Comparison of ENCODE assay signal across 1 cellular context in the genomic region with DNA sequence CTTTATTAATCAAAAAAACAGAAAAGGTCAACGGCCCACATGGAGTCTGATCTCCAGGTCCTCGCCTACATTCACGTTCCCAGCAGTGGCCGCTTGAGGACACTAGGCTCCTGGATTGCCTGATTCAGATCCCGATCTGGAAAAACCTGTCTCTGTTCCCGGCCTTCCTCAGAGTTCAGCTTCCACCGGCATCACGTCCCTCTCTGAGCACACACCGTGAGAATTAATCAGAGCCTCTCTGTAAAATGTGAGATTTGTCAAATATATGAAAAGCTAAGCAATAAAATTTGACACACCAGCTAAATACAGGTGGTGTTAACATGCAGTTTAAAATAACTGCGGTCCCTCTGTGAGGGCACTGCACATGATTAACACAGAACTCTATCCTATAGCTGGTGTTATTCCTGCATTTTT.
A peak's percentile ranks its signal among the peaks of the same experiment; 100 is the strongest.
TF ChIP-seq lines count a peak whose summit lies in the region.

No MANE protein-coding gene starts in this region.

TF ChIP-seq in HepG2, 621 proteins besides CTCF, POLR2A, EP300 and RAD21 (continued from another document and continues in another):
- TF ChIP-seq, protein P1, sequence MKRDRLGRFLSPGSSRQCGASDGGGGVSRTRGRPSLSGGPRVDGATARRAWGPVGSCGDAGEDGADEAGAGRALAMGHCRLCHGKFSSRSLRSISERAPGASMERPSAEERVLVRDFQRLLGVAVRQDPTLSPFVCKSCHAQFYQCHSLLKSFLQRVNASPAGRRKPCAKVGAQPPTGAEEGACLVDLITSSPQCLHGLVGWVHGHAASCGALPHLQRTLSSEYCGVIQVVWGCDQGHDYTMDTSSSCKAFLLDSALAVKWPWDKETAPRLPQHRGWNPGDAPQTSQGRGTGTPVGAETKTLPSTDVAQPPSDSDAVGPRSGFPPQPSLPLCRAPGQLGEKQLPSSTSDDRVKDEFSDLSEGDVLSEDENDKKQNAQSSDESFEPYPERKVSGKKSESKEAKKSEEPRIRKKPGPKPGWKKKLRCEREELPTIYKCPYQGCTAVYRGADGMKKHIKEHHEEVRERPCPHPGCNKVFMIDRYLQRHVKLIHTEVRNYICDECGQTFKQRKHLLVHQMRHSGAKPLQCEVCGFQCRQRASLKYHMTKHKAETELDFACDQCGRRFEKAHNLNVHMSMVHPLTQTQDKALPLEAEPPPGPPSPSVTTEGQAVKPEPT (CRISPR knock-in tag; IDR thresholded peaks at IDR 0.05; ENCODE audit: low read depth): no peak
- TF ChIP-seq SRY (CRISPR knock-in tag; IDR thresholded peaks at IDR 0.05) (no peak), ZNF749 (CRISPR knock-in tag; IDR thresholded peaks at IDR 0.05; ENCODE audit: borderline replicate concordance) (no peak), ZNF780A (CRISPR knock-in tag; IDR thresholded peaks at IDR 0.05) (no peak), ZNF10 (CRISPR knock-in tag; IDR thresholded peaks at IDR 0.05; ENCODE audit: borderline replicate concordance, low read depth) (no peak), ZNF234 (CRISPR knock-in tag; conservative IDR thresholded peaks at IDR 0.05) (no peak), ZNF343 (CRISPR knock-in tag; IDR thresholded peaks at IDR 0.05) (no peak), GATAD2A (CRISPR knock-in tag; IDR thresholded peaks at IDR 0.05) (peak; percentile 68), NR2C2 (CRISPR knock-in tag; IDR thresholded peaks at IDR 0.05; ENCODE audit: borderline replicate concordance) (no peak), KAT7 (CRISPR knock-in tag; IDR thresholded peaks at IDR 0.05; ENCODE audit: borderline replicate concordance) (0 out of 2 replicates have a peak, but pooled peaks have one; percentile 46), ATF7 (IDR thresholded peaks at IDR 0.05) (no peak), ATF7 (CRISPR knock-in tag; IDR thresholded peaks at IDR 0.05) (no peak), RBAK (CRISPR knock-in tag; IDR thresholded peaks at IDR 0.05) (no peak), NR2F1 (CRISPR knock-in tag; IDR thresholded peaks at IDR 0.05) (no peak), ZNF549 (CRISPR knock-in tag; IDR thresholded peaks at IDR 0.05) (no peak), SMAD9 (CRISPR knock-in tag; IDR thresholded peaks at IDR 0.05) (no peak), SALL2 (CRISPR knock-in tag; IDR thresholded peaks at IDR 0.05) (no peak), ZNF256 (CRISPR knock-in tag; conservative IDR thresholded peaks at IDR 0.05) (no peak), ATRX (CRISPR knock-in tag; IDR thresholded peaks at IDR 0.05; ENCODE audit: borderline replicate concordance) (no peak), KDM5A (IDR thresholded peaks at IDR 0.05; ENCODE audit: borderline replicate concordance, low read length) (no peak; the same call in 1 of the 2 replicates), ZNF367 (CRISPR knock-in tag; IDR thresholded peaks at IDR 0.05; ENCODE audit: borderline replicate concordance) (no peak), PCBP1 (IDR thresholded peaks at IDR 0.05; ENCODE audit: borderline replicate concordance, low read depth, low read length) (no peak), ZNF781 (CRISPR knock-in tag; IDR thresholded peaks at IDR 0.05; ENCODE audit: borderline replicate concordance, not compliant biosample characterization) (peak; percentile 65), EHMT2 (IDR thresholded peaks at IDR 0.05; ENCODE audit: borderline replicate concordance, low read depth, low read length) (no peak), ZNF562 (CRISPR knock-in tag; IDR thresholded peaks at IDR 0.05; ENCODE audit: borderline replicate concordance) (no peak), DPF2 (CRISPR knock-in tag; IDR thresholded peaks at IDR 0.05; ENCODE audit: borderline replicate concordance, low read depth) (no peak), FLYWCH1 (CRISPR knock-in tag; IDR thresholded peaks at IDR 0.05) (no peak), SP4 (CRISPR knock-in tag; IDR thresholded peaks at IDR 0.05) (no peak), RFX3 (CRISPR knock-in tag; IDR thresholded peaks at IDR 0.05) (no peak), SNAPC2 (CRISPR knock-in tag; IDR thresholded peaks at IDR 0.05) (no peak), JDP2 (CRISPR knock-in tag; IDR thresholded peaks at IDR 0.05; ENCODE audit: borderline replicate concordance) (no peak), ETV6 (CRISPR knock-in tag; conservative IDR thresholded peaks at IDR 0.05) (no peak)
- TF ChIP-seq, protein P2, sequence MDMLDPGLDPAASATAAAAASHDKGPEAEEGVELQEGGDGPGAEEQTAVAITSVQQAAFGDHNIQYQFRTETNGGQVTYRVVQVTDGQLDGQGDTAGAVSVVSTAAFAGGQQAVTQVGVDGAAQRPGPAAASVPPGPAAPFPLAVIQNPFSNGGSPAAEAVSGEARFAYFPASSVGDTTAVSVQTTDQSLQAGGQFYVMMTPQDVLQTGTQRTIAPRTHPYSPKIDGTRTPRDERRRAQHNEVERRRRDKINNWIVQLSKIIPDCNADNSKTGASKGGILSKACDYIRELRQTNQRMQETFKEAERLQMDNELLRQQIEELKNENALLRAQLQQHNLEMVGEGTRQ (IDR thresholded peaks at IDR 0.05; ENCODE audit: low read depth, low read length): no peak
- TF ChIP-seq, protein P2 (CRISPR knock-in tag; IDR thresholded peaks at IDR 0.05; ENCODE audit: borderline replicate concordance): no peak
- TF ChIP-seq, protein P3, sequence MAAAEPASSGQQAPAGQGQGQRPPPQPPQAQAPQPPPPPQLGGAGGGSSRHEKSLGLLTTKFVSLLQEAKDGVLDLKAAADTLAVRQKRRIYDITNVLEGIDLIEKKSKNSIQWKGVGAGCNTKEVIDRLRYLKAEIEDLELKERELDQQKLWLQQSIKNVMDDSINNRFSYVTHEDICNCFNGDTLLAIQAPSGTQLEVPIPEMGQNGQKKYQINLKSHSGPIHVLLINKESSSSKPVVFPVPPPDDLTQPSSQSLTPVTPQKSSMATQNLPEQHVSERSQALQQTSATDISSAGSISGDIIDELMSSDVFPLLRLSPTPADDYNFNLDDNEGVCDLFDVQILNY (CRISPR knock-in tag; conservative IDR thresholded peaks at IDR 0.05): no peak
- TF ChIP-seq, protein P4, sequence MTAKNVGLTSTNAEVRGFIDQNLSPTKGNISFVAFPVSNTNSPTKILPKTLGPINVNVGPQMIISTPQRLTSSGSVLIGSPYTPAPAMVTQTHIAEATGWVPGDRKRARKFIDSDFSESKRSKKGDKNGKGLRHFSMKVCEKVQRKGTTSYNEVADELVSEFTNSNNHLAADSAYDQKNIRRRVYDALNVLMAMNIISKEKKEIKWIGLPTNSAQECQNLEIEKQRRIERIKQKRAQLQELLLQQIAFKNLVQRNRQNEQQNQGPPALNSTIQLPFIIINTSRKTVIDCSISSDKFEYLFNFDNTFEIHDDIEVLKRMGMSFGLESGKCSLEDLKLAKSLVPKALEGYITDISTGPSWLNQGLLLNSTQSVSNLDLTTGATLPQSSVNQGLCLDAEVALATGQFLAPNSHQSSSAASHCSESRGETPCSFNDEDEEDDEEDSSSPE (CRISPR knock-in tag; IDR thresholded peaks at IDR 0.05): no peak
- TF ChIP-seq, protein P5, sequence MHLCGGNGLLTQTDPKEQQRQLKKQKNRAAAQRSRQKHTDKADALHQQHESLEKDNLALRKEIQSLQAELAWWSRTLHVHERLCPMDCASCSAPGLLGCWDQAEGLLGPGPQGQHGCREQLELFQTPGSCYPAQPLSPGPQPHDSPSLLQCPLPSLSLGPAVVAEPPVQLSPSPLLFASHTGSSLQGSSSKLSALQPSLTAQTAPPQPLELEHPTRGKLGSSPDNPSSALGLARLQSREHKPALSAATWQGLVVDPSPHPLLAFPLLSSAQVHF (CRISPR knock-in tag; IDR thresholded peaks at IDR 0.05): no peak
- TF ChIP-seq, protein P6, sequence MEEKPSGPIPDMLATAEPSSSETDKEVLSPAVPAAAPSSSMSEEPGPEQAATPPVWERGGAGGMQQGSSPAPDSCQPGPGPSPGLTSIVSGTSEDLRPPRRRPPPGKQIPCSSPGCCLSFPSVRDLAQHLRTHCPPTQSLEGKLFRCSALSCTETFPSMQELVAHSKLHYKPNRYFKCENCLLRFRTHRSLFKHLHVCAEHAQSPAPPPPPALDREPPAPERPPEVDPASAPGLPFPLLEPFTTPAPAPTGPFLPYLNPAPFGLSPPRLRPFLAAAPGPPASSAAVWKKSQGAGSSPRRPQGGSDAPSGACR (CRISPR knock-in tag; IDR thresholded peaks at IDR 0.05): no peak
- TF ChIP-seq, protein P7, sequence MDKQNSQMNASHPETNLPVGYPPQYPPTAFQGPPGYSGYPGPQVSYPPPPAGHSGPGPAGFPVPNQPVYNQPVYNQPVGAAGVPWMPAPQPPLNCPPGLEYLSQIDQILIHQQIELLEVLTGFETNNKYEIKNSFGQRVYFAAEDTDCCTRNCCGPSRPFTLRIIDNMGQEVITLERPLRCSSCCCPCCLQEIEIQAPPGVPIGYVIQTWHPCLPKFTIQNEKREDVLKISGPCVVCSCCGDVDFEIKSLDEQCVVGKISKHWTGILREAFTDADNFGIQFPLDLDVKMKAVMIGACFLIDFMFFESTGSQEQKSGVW (CRISPR knock-in tag; IDR thresholded peaks at IDR 0.05; ENCODE audit: borderline replicate concordance): no peak
- TF ChIP-seq, protein P8, sequence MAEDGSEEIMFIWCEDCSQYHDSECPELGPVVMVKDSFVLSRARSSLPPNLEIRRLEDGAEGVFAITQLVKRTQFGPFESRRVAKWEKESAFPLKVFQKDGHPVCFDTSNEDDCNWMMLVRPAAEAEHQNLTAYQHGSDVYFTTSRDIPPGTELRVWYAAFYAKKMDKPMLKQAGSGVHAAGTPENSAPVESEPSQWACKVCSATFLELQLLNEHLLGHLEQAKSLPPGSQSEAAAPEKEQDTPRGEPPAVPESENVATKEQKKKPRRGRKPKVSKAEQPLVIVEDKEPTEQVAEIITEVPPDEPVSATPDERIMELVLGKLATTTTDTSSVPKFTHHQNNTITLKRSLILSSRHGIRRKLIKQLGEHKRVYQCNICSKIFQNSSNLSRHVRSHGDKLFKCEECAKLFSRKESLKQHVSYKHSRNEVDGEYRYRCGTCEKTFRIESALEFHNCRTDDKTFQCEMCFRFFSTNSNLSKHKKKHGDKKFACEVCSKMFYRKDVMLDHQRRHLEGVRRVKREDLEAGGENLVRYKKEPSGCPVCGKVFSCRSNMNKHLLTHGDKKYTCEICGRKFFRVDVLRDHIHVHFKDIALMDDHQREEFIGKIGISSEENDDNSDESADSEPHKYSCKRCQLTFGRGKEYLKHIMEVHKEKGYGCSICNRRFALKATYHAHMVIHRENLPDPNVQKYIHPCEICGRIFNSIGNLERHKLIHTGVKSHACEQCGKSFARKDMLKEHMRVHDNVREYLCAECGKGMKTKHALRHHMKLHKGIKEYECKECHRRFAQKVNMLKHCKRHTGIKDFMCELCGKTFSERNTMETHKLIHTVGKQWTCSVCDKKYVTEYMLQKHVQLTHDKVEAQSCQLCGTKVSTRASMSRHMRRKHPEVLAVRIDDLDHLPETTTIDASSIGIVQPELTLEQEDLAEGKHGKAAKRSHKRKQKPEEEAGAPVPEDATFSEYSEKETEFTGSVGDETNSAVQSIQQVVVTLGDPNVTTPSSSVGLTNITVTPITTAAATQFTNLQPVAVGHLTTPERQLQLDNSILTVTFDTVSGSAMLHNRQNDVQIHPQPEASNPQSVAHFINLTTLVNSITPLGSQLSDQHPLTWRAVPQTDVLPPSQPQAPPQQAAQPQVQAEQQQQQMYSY (CRISPR knock-in tag; IDR thresholded peaks at IDR 0.05): no peak
- TF ChIP-seq, protein P9, sequence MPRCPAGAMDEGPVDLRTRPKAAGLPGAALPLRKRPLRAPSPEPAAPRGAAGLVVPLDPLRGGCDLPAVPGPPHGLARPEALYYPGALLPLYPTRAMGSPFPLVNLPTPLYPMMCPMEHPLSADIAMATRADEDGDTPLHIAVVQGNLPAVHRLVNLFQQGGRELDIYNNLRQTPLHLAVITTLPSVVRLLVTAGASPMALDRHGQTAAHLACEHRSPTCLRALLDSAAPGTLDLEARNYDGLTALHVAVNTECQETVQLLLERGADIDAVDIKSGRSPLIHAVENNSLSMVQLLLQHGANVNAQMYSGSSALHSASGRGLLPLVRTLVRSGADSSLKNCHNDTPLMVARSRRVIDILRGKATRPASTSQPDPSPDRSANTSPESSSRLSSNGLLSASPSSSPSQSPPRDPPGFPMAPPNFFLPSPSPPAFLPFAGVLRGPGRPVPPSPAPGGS (CRISPR knock-in tag; IDR thresholded peaks at IDR 0.05): no peak
- TF ChIP-seq, protein P10, sequence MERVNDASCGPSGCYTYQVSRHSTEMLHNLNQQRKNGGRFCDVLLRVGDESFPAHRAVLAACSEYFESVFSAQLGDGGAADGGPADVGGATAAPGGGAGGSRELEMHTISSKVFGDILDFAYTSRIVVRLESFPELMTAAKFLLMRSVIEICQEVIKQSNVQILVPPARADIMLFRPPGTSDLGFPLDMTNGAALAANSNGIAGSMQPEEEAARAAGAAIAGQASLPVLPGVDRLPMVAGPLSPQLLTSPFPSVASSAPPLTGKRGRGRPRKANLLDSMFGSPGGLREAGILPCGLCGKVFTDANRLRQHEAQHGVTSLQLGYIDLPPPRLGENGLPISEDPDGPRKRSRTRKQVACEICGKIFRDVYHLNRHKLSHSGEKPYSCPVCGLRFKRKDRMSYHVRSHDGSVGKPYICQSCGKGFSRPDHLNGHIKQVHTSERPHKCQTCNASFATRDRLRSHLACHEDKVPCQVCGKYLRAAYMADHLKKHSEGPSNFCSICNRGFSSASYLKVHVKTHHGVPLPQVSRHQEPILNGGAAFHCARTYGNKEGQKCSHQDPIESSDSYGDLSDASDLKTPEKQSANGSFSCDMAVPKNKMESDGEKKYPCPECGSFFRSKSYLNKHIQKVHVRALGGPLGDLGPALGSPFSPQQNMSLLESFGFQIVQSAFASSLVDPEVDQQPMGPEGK (CRISPR knock-in tag; IDR thresholded peaks at IDR 0.05): no peak
- TF ChIP-seq, protein P11, sequence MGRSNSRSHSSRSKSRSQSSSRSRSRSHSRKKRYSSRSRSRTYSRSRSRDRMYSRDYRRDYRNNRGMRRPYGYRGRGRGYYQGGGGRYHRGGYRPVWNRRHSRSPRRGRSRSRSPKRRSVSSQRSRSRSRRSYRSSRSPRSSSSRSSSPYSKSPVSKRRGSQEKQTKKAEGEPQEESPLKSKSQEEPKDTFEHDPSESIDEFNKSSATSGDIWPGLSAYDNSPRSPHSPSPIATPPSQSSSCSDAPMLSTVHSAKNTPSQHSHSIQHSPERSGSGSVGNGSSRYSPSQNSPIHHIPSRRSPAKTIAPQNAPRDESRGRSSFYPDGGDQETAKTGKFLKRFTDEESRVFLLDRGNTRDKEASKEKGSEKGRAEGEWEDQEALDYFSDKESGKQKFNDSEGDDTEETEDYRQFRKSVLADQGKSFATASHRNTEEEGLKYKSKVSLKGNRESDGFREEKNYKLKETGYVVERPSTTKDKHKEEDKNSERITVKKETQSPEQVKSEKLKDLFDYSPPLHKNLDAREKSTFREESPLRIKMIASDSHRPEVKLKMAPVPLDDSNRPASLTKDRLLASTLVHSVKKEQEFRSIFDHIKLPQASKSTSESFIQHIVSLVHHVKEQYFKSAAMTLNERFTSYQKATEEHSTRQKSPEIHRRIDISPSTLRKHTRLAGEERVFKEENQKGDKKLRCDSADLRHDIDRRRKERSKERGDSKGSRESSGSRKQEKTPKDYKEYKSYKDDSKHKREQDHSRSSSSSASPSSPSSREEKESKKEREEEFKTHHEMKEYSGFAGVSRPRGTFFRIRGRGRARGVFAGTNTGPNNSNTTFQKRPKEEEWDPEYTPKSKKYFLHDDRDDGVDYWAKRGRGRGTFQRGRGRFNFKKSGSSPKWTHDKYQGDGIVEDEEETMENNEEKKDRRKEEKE (IDR thresholded peaks at IDR 0.05): no peak
- TF ChIP-seq, protein P12, sequence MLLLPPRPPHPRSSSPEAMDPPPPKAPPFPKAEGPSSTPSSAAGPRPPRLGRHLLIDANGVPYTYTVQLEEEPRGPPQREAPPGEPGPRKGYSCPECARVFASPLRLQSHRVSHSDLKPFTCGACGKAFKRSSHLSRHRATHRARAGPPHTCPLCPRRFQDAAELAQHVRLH (CRISPR knock-in tag; IDR thresholded peaks at IDR 0.05; ENCODE audit: borderline replicate concordance, low read depth): peak; percentile 55; the same call in 1 of the 2 replicates
